Comparison of ENCODE assay signal across 8 cellular contexts in the genomic region with DNA sequence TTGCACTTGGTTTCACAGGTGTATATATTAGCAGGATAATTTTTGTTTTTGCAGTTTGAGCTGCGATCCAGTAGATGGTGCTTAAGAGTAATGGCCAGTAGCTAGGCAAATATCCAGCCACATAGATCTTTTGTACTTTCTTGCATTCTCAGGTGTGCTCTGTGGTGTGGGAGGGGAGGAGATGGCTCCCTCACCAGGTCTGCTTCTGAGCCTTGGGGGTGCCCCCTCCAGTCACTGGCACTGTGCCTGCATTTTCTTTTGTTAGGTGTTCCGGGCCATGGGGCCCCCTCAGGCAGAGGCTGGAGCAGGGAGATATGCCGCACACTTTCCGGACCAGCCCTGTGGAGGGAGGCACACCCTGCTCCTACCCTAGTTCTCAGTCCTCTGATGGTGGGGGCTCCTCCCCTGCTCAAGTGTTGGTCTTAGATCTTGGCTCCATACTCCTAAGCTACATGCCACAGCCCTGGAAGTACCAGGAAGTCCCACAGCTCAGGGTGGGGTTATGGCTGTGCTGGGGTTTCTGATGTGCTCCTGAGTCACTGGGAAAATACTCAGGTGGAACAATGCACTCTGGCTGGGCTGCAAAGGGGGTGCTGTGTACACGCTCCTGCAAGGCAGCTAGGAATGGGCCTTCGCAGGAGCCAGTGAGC.
DNase-seq lines count a peak whose midpoint lies in the region; ATAC-seq and TF ChIP-seq lines count a peak whose summit lies in the region.

No MANE protein-coding gene starts in this region.

- H3K4me1 Mint-ChIP-seq in GM23338 = peaks cover 8% of the 10 kb centered on the region; the same call in 2 of the 3 replicates
- H3K4me1 Mint-ChIP-seq in stimulated activated naive CD8-positive, alpha-beta T cell treated with anti-CD3 and anti-CD28 coated beads, Interleukin-15, amount 100 ng/mL, for 72 hours = no peaks in the 10 kb centered on the region
- peaks cover 0 to 1% (median 0%) of the 10 kb centered on the region in 4 donors for H3K4me1 Mint-ChIP-seq in naive thymus-derived CD8-positive, alpha-beta T cell

- H3K79me2 ChIP-seq in GM23338 (replicated peaks; ENCODE audit: insufficient read depth) = no peaks in the 10 kb centered on the region

- H3K27me3 ChIP-seq in GM23338 (ENCODE audit: insufficient read depth) = no peaks in the 10 kb centered on the region
- H3K27me3 ChIP-seq in RWPE2 (ENCODE audit: insufficient read depth, poor library complexity, severe bottlenecking) = no peaks in the 10 kb centered on the region
- H3K27me3 ChIP-seq in gastrocnemius medialis = no peaks in the 10 kb centered on the region

- intact Hi-C loops in gastrocnemius medialis (cut with DNase I; ENCODE audit: low total_unique reads) = no loop called here

- TF ChIP-seq CTCF in GM23338 (conservative IDR thresholded peaks at IDR 0.05; ENCODE audit: low read depth in 2 of 2) (peak; percentile 63 to 79), RWPE2 (IDR thresholded peaks at IDR 0.05; ENCODE audit: poor library complexity, severe bottlenecking) (peak; percentile 90), gastrocnemius medialis (IDR thresholded peaks at IDR 0.05 in 4 of 5, conservative IDR thresholded peaks at IDR 0.05 in 1 of 5) (no peak)

- H2AFZ ChIP-seq in GM23338 = no peak overlapping the region

- H3K27ac ChIP-seq in GM23338 (ENCODE audit: low read depth) = peak overlapping the region; percentile 77
- peak overlapping the region; percentile 81 for H3K27ac ChIP-seq in RWPE2 (ENCODE audit: poor library complexity, severe bottlenecking)
- H3K27ac ChIP-seq in gastrocnemius medialis = no peak overlapping the region

- no peaks in the 10 kb centered on the region for H3F3A ChIP-seq in GM23338 (replicated peaks; ENCODE audit: low read depth)

- H3K27me3 Mint-ChIP-seq in GM23338 (ENCODE audit: insufficient read depth, low read depth, poor library complexity) = peaks cover 6% of the 10 kb centered on the region
- no peaks in the 10 kb centered on the region for H3K27me3 Mint-ChIP-seq in stimulated activated naive CD8-positive, alpha-beta T cell treated with anti-CD3 and anti-CD28 coated beads, Interleukin-15, amount 100 ng/mL, for 72 hours
- H3K27me3 Mint-ChIP-seq in naive thymus-derived CD8-positive, alpha-beta T cell = no peaks in the 10 kb centered on the region

- no peak for TF ChIP-seq POLR2A in gastrocnemius medialis (IDR thresholded peaks at IDR 0.05)

- no peak overlapping the region for H3K4me3 Mint-ChIP-seq in GM23338
- H3K4me3 Mint-ChIP-seq in stimulated activated naive CD8-positive, alpha-beta T cell treated with anti-CD3 and anti-CD28 coated beads, Interleukin-15, amount 100 ng/mL, for 72 hours = no peak overlapping the region
- H3K4me3 Mint-ChIP-seq in naive thymus-derived CD8-positive, alpha-beta T cell = no peak overlapping the region

- in situ Hi-C loops in gastrocnemius medialis (cut with MboI; ENCODE audit: low sequenced_read_pairs in 4 of 4) = no loop called here

- ATAC-seq in GM23338 = peak; percentile 95
- peak; percentile 98 for ATAC-seq in RWPE2 (ENCODE audit: low read depth)
- no peak for ATAC-seq in stimulated activated naive CD8-positive, alpha-beta T cell treated with anti-CD3 and anti-CD28 coated beads, Interleukin-15, amount 100 ng/mL, for 72 hours
- no peak for ATAC-seq in gastrocnemius medialis
- ATAC-seq in HG02678 (IDR thresholded peaks at IDR 0.05; ENCODE audit: unreplicated experiment) = no peak
- no peak for ATAC-seq in naive thymus-derived CD8-positive, alpha-beta T cell

- peak overlapping the region; percentile 71 for H3K27ac Mint-ChIP-seq in GM23338
- no peak overlapping the region for H3K27ac Mint-ChIP-seq in stimulated activated naive CD8-positive, alpha-beta T cell treated with anti-CD3 and anti-CD28 coated beads, Interleukin-15, amount 100 ng/mL, for 72 hours
- no peak overlapping the region for H3K27ac Mint-ChIP-seq in naive thymus-derived CD8-positive, alpha-beta T cell

- no peaks in the 10 kb centered on the region for H4K20me1 ChIP-seq in GM23338 (replicated peaks; ENCODE audit: insufficient read depth)

- H3K9me3 ChIP-seq in RWPE2 (ENCODE audit: severe bottlenecking) (no peaks in the 10 kb centered on the region), gastrocnemius medialis (no peaks in the 10 kb centered on the region)

- H3K4me1 ChIP-seq in GM23338 (ENCODE audit: insufficient read depth) (peaks cover 9% of the 10 kb centered on the region; the same call in 1 of the 2 replicates), RWPE2 (ENCODE audit: insufficient read depth, poor library complexity, severe bottlenecking) (peaks cover 5% of the 10 kb centered on the region), gastrocnemius medialis (no peaks in the 10 kb centered on the region)

- no peaks in the 10 kb centered on the region for H3K36me3 ChIP-seq in GM23338 (ENCODE audit: insufficient read depth)
- no peaks in the 10 kb centered on the region for H3K36me3 ChIP-seq in RWPE2 (ENCODE audit: low read depth)
- no peaks in the 10 kb centered on the region for H3K36me3 ChIP-seq in gastrocnemius medialis

- peak; percentile 28 for DNase-seq in 8988T
- peak; percentile 82 for DNase-seq in GM23338 (ENCODE audit: low spot score)
- peak; percentile 92 for DNase-seq in RWPE2 (ENCODE audit: low spot score)
- DNase-seq in glomerular visceral epithelial cell (ENCODE audit: extremely low spot score) = peak; percentile 76
- no peak for DNase-seq in stimulated activated naive CD8-positive, alpha-beta T cell treated with anti-CD3 and anti-CD28 coated beads, Interleukin-15, amount 100 ng/mL, for 72 hours
- no peak for DNase-seq in gastrocnemius medialis
- DNase-seq in naive thymus-derived CD8-positive, alpha-beta T cell = no peak

- H3K4me2 ChIP-seq in GM23338 = no peak overlapping the region; the same call in 1 of the 2 replicates

- no peaks in the 10 kb centered on the region for H3K9me2 ChIP-seq in GM23338 (ENCODE audit: insufficient read depth)

- H3K4me3 ChIP-seq in GM23338 (no peak overlapping the region), RWPE2 (ENCODE audit: severe bottlenecking) (peak overlapping the region; percentile 6), gastrocnemius medialis (no peak overlapping the region)

- H3K36me3 Mint-ChIP-seq in GM23338 (ENCODE audit: low read depth) = no peaks in the 10 kb centered on the region
- peaks cover 0 to 22% (median 7%) of the 10 kb centered on the region in 3 donors for H3K36me3 Mint-ChIP-seq in naive thymus-derived CD8-positive, alpha-beta T cell

- POLR2A ChIA-PET in naive thymus-derived CD8-positive, alpha-beta T cell (lab: Charles Lee) = no interaction called here

- no peaks in the 10 kb centered on the region; the same call in 1 of the 3 replicates for H3K9me3 Mint-ChIP-seq in GM23338
- H3K9me3 Mint-ChIP-seq in stimulated activated naive CD8-positive, alpha-beta T cell treated with anti-CD3 and anti-CD28 coated beads, Interleukin-15, amount 100 ng/mL, for 72 hours = peaks cover 0 to 12% of the 10 kb centered on the region in 2 donors
- H3K9me3 Mint-ChIP-seq in naive thymus-derived CD8-positive, alpha-beta T cell = peaks cover 0 to 11% (median 0%) of the 10 kb centered on the region in 9 donors

TF ChIP-seq in GM23338, 12 proteins besides CTCF, POLR2A, EP300 and RAD21 (continues in another document):
- no peak for TF ChIP-seq EZH2 (IDR thresholded peaks at IDR 0.05; ENCODE audit: low read depth, unreplicated experiment)
- no peak for TF ChIP-seq POLR2AphosphoS5 (IDR thresholded peaks at IDR 0.05; ENCODE audit: low read depth)
- TF ChIP-seq, protein P1, sequence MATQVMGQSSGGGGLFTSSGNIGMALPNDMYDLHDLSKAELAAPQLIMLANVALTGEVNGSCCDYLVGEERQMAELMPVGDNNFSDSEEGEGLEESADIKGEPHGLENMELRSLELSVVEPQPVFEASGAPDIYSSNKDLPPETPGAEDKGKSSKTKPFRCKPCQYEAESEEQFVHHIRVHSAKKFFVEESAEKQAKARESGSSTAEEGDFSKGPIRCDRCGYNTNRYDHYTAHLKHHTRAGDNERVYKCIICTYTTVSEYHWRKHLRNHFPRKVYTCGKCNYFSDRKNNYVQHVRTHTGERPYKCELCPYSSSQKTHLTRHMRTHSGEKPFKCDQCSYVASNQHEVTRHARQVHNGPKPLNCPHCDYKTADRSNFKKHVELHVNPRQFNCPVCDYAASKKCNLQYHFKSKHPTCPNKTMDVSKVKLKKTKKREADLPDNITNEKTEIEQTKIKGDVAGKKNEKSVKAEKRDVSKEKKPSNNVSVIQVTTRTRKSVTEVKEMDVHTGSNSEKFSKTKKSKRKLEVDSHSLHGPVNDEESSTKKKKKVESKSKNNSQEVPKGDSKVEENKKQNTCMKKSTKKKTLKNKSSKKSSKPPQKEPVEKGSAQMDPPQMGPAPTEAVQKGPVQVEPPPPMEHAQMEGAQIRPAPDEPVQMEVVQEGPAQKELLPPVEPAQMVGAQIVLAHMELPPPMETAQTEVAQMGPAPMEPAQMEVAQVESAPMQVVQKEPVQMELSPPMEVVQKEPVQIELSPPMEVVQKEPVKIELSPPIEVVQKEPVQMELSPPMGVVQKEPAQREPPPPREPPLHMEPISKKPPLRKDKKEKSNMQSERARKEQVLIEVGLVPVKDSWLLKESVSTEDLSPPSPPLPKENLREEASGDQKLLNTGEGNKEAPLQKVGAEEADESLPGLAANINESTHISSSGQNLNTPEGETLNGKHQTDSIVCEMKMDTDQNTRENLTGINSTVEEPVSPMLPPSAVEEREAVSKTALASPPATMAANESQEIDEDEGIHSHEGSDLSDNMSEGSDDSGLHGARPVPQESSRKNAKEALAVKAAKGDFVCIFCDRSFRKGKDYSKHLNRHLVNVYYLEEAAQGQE (IDR thresholded peaks at IDR 0.05; ENCODE audit: unreplicated experiment) = no peak
- no peak for TF ChIP-seq ZNF331 (CRISPR knock-in tag; IDR thresholded peaks at IDR 0.05; ENCODE audit: low read depth)
- no peak for TF ChIP-seq EZH2phosphoT487 (IDR thresholded peaks at IDR 0.05; ENCODE audit: unreplicated experiment)
- TF ChIP-seq ZNF114 (CRISPR knock-in tag; IDR thresholded peaks at IDR 0.05) = no peak
- TF ChIP-seq, protein P2, sequence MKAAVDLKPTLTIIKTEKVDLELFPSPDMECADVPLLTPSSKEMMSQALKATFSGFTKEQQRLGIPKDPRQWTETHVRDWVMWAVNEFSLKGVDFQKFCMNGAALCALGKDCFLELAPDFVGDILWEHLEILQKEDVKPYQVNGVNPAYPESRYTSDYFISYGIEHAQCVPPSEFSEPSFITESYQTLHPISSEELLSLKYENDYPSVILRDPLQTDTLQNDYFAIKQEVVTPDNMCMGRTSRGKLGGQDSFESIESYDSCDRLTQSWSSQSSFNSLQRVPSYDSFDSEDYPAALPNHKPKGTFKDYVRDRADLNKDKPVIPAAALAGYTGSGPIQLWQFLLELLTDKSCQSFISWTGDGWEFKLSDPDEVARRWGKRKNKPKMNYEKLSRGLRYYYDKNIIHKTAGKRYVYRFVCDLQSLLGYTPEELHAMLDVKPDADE (IDR thresholded peaks at IDR 0.05) = no peak

Comparison
In these comparisons a context has a peak if more than half of its experiments do, and no peak if none do; other contexts are left out.
1. DNase-seq: peak in 8988T (single experiment), GM23338 (single experiment), RWPE2 (single experiment) and glomerular visceral epithelial cell (single experiment); none in stimulated activated naive CD8-positive, alpha-beta T cell treated with anti-CD3 and anti-CD28 coated beads, Interleukin-15, amount 100 ng/mL, for 72 hours (0 of 2), gastrocnemius medialis (0 of 2) and naive thymus-derived CD8-positive, alpha-beta T cell (0 of 10).
2. ATAC-seq: peak in GM23338 (single experiment) and RWPE2 (single experiment); none in stimulated activated naive CD8-positive, alpha-beta T cell treated with anti-CD3 and anti-CD28 coated beads, Interleukin-15, amount 100 ng/mL, for 72 hours (single experiment), gastrocnemius medialis (0 of 2), HG02678 (single experiment) and naive thymus-derived CD8-positive, alpha-beta T cell (0 of 2).
3. H3K27ac ChIP-seq: peak in GM23338 (single experiment) and RWPE2 (single experiment); none in gastrocnemius medialis (0 of 4).
4. CTCF ChIP-seq: peak in GM23338 (2 of 2) and RWPE2 (single experiment); none in gastrocnemius medialis (0 of 5).